In genomic region chr2:9813312-9814128, GRCh38 we compare ENCODE assay signal across 8 cellular contexts. TPM values are rescaled to one million over a fixed set of nuclear protein-coding genes. Genes with fewer than 3 reads are reported as not detected.
DNase-seq lines count a peak whose midpoint lies in the region; ATAC-seq and TF ChIP-seq lines count a peak whose summit lies in the region.

No MANE protein-coding gene starts in this region.

- no peak overlapping the region for H3K27ac ChIP-seq in OCI-LY7 (ENCODE audit: low read depth, low read length, poor library complexity, severe bottlenecking)

- H3K4me1 ChIP-seq in OCI-LY7 (ENCODE audit: insufficient read depth, low read length, poor library complexity, severe bottlenecking): no peaks in the 10 kb centered on the region

- peaks cover 17% of the 10 kb centered on the region for H3K27me3 Mint-ChIP-seq in nephron (ENCODE audit: low read depth)

- ATAC-seq in HG03280 (IDR thresholded peaks at IDR 0.05; ENCODE audit: unreplicated experiment) (peak; percentile 78), esophagus mucosa (peak; percentile 29), GM18511 (IDR thresholded peaks at IDR 0.05; ENCODE audit: unreplicated experiment) (no peak)
- ATAC-seq in stimulated activated naive CD8-positive, alpha-beta T cell treated with anti-CD3 and anti-CD28 coated beads, Interleukin-15, Interleukin-2, amounts not matched to agents 100 U/mL and 50 U/mL, for 24 hours: peak; percentile 88

- peak overlapping the region in 1 of 3 experiments; percentile 46 for H3K27ac Mint-ChIP-seq in nephron

- no peaks in the 10 kb centered on the region for H3K36me3 Mint-ChIP-seq in nephron (ENCODE audit: low read depth)

- no peaks in the 10 kb centered on the region for H3K79me2 ChIP-seq in OCI-LY7 (ENCODE audit: insufficient read depth, low read depth, low read length)

- no peaks in the 10 kb centered on the region for H3K9me2 ChIP-seq in OCI-LY7 (ENCODE audit: insufficient read depth, low read length)

- H3K4me3 Mint-ChIP-seq in nephron: no peak overlapping the region

- peaks cover 20% of the 10 kb centered on the region for H3K4me1 Mint-ChIP-seq in nephron

- H3K4me2 ChIP-seq in OCI-LY7 (ENCODE audit: low read length): no peak overlapping the region

- BruUV-seq in OCI-LY7 (replicated peaks; lab: Mats Ljungman, UMichigan): no TSS peak

- CTCF ChIA-PET in OCI-LY7 (lab: Charles Lee; ENCODE audit: unreplicated experiment): interaction anchor here (1.4 kb wide), 1 partner anchor 25 kb away, joined by 3 read pairs; no protein-coding TSS in a partner anchor

- no peak overlapping the region for H3K4me3 ChIP-seq in OCI-LY7 (ENCODE audit: low read depth, low read length, poor library complexity, severe bottlenecking)

- POLR2A ChIA-PET in OCI-LY7 (lab: Charles Lee): interaction anchor here (1.0 kb wide), 1 partner anchor 14 kb away, joined by 4 read pairs; no protein-coding TSS in a partner anchor

- DNase-seq in ELF-1 (ENCODE audit: low read depth, low spot score): peak; percentile 94
- peak; percentile 70 for DNase-seq in OCI-LY7 (ENCODE audit: low spot score)
- DNase-seq in activated T-cell treated with anti-CD3 and anti-CD28 coated beads for 48 hours (ENCODE audit: low read depth): peak; percentile 68
- DNase-seq in stimulated activated naive CD8-positive, alpha-beta T cell treated with anti-CD3 and anti-CD28 coated beads, Interleukin-15, Interleukin-2, amounts not matched to agents 100 U/mL and 50 U/mL, for 24 hours: peak; percentile 81

- TF ChIP-seq CTCF in OCI-LY7 (conservative IDR thresholded peaks at IDR 0.05; ENCODE audit: low read length) (peak; percentile 98), nephron (IDR thresholded peaks at IDR 0.05; ENCODE audit: unreplicated experiment in 3 of 3) (peak; percentile 85 to 91 (median 91))

- no peaks in the 10 kb centered on the region for H3K9me3 ChIP-seq in OCI-LY7 (ENCODE audit: low read length)

- no peaks in the 10 kb centered on the region for H4K20me1 ChIP-seq in OCI-LY7 (ENCODE audit: insufficient read depth, low read length)

- intact Hi-C loops in OCI-LY7 (cut with micrococcal nuclease; ENCODE audit: unreplicated experiment): loop anchor here (1.0 to 5.0 kb wide), 3 partner anchors 139 to 235 kb away; partner anchors contain the start of gene GRHL1

- H3K9me3 Mint-ChIP-seq in nephron: no peaks in the 10 kb centered on the region

- H3K36me3 ChIP-seq in OCI-LY7 (ENCODE audit: insufficient read depth, low read length): no peaks in the 10 kb centered on the region

- H2AFZ ChIP-seq in OCI-LY7 (ENCODE audit: low read length): no peak overlapping the region

RNA-seq across cellular contexts. Expression of gene TAF1B, which starts 29.8 kb away (rescaled TPM):
- 25.1 and 31.1 TPM in 2 replicates for total RNA-seq in OCI-LY7 (2014; rRNA removed; shearing (Covaris generic))
- 35.3 and 39.6 TPM in 2 replicates for total RNA-seq in OCI-LY7 (2022)
- total RNA-seq in esophagus mucosa: 24.7 TPM
